In genomic region chr6:6911391-6911790, GRCh38 we compare ENCODE assay signal across 9 cellular contexts.
"Had no signal": no experiment of that assay in that cellular context is flagged by ENCODE, and none has a peak within 500 bp of the region (broad histone marks: within the 10 kb centered on the region; RNA-seq: fewer than 3 reads in every experiment).

No MANE protein-coding gene starts in this region.

- H3K27ac Mint-ChIP-seq: H9 had no signal

- H3K4me3 ChIP-seq: GM23248 had no signal

- DNase-seq: GM23248, GOT3, H9, HCEC 1CT, IMR-90, Karpas-422, KBM-7 had no signal

- H3K4me2 ChIP-seq: KMS-11 had no signal

- FAIRE-seq: H54 had no signal

- H3K27ac ChIP-seq: GM23248, KMS-11 had no signal

- H2AFZ ChIP-seq: GM23248 had no signal

- H3K9ac ChIP-seq: GM23248, KMS-11 had no signal

- H3K4me3 Mint-ChIP-seq: H9 had no signal

- H3K9me3 Mint-ChIP-seq: H9 had no signal
